1 cellular context compared by ENCODE assay signal in the genomic region with DNA sequence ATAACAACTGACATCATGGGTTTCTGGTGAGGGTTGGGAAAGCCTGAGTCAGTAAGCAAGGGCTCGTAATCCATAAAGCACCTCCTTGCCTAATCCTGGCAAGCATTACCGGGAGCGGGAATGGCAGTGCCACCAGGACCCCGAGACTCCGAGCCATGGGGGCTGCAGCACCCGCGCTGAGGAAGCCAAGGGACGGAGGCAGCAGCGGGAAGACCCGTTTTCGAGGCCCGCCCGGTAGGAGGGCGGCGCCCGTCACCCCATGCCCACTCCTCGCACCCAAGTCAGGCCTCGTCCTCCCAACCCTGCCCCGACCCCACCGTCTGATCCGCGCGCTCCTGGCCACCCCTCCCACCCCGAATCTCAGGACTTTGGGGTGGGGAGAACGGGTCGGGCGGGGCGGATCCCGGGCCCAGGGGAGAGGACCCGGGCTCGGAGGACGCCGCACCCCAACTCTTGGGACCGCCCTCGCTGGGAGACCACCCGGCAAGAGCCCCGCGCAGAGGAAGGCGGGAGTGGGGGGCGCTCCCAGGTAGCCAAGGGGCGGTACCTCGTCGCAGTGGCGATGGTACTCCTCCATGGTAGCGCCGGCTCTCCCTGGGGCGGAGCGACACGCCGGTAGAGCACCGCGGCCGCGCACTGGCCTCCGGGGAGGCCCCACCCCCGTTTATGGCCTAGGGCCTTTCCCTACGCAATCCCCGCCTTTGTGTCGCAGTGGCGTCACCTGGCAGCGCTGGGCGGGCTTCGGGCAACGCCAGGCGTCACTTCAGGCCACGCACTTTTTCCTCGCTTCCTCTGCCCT.
A peak's percentile ranks its signal among the peaks of the same experiment; 100 is the strongest.
TF ChIP-seq lines count a peak whose summit lies in the region.

A gene with protein sequence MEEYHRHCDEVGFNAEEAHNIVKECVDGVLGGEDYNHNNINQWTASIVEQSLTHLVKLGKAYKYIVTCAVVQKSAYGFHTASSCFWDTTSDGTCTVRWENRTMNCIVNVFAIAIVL (minus strand): TSS at position 638 of the 799 bp plus-strand sequence. CDS start 61 bp downstream, at position 577.

TF ChIP-seq in HepG2, 621 proteins besides CTCF, POLR2A, EP300 and RAD21 (continued from another document and continues in another):
- TF ChIP-seq, protein P1, sequence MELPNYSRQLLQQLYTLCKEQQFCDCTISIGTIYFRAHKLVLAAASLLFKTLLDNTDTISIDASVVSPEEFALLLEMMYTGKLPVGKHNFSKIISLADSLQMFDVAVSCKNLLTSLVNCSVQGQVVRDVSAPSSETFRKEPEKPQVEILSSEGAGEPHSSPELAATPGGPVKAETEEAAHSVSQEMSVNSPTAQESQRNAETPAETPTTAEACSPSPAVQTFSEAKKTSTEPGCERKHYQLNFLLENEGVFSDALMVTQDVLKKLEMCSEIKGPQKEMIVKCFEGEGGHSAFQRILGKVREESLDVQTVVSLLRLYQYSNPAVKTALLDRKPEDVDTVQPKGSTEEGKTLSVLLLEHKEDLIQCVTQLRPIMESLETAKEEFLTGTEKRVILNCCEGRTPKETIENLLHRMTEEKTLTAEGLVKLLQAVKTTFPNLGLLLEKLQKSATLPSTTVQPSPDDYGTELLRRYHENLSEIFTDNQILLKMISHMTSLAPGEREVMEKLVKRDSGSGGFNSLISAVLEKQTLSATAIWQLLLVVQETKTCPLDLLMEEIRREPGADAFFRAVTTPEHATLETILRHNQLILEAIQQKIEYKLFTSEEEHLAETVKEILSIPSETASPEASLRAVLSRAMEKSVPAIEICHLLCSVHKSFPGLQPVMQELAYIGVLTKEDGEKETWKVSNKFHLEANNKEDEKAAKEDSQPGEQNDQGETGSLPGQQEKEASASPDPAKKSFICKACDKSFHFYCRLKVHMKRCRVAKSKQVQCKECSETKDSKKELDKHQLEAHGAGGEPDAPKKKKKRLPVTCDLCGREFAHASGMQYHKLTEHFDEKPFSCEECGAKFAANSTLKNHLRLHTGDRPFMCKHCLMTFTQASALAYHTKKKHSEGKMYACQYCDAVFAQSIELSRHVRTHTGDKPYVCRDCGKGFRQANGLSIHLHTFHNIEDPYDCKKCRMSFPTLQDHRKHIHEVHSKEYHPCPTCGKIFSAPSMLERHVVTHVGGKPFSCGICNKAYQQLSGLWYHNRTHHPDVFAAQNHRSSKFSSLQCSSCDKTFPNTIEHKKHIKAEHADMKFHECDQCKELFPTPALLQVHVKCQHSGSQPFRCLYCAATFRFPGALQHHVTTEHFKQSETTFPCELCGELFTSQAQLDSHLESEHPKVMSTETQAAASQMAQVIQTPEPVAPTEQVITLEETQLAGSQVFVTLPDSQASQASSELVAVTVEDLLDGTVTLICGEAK (IDR thresholded peaks at IDR 0.05), result no peak
- TF ChIP-seq, protein P1 (CRISPR knock-in tag; IDR thresholded peaks at IDR 0.05), result no peak; the same call in 1 of the 2 replicates
- no peak for TF ChIP-seq REL (CRISPR knock-in tag; conservative IDR thresholded peaks at IDR 0.05)
- no peak for TF ChIP-seq ZNF138 (CRISPR knock-in tag; IDR thresholded peaks at IDR 0.05; ENCODE audit: low read depth)
- TF ChIP-seq ZNF513 (CRISPR knock-in tag; conservative IDR thresholded peaks at IDR 0.05), result no peak
- TF ChIP-seq, protein P2, sequence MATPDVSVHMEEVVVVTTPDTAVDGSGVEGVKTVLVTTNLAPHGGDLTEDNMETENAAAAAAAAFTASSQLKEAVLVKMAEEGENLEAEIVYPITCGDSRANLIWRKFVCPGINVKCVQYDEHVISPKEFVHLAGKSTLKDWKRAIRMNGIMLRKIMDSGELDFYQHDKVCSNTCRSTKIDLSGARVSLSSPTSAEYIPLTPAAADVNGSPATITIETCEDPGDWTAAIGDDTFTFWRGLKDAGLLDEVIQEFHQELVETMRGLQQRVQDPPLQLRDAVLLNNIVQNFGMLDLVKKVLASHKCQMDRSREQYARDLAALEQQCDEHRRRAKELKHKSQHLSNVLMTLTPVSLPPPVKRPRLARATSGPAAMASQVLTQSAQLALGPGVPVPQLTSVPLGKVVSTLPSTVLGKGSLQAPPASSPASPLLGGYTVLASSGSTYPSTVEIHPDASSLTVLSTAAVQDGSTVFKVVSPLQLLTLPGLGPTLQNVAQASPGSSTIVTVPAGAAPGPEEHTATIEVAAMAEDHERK (CRISPR knock-in tag; IDR thresholded peaks at IDR 0.05; ENCODE audit: low read depth), result 0 out of 2 replicates have a peak, but pooled peaks have one; percentile 51
- no peak for TF ChIP-seq IKZF1 (IDR thresholded peaks at IDR 0.05)
- TF ChIP-seq IRF2 (CRISPR knock-in tag; IDR thresholded peaks at IDR 0.05), result peak; percentile 28; the same call in 1 of the 2 replicates
- TF ChIP-seq HNRNPLL (IDR thresholded peaks at IDR 0.05; ENCODE audit: low read depth, low read length, poor library complexity, severe bottlenecking), result peak; percentile 97
- TF ChIP-seq, protein P3, sequence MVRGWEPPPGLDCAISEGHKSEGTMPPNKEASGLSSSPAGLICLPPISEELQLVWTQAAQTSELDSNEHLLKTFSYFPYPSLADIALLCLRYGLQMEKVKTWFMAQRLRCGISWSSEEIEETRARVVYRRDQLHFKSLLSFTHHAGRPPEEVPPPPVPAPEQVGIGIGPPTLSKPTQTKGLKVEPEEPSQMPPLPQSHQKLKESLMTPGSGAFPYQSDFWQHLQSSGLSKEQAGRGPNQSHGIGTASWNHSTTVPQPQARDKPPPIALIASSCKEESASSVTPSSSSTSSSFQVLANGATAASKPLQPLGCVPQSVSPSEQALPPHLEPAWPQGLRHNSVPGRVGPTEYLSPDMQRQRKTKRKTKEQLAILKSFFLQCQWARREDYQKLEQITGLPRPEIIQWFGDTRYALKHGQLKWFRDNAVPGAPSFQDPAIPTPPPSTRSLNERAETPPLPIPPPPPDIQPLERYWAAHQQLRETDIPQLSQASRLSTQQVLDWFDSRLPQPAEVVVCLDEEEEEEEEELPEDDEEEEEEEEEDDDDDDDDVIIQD (CRISPR knock-in tag; IDR thresholded peaks at IDR 0.05; ENCODE audit: low read depth), result no peak
- 0 out of 2 replicates have a peak, but pooled peaks have one; percentile 35 for TF ChIP-seq ZNF547 (CRISPR knock-in tag; IDR thresholded peaks at IDR 0.05)
- no peak for TF ChIP-seq SRY (CRISPR knock-in tag; IDR thresholded peaks at IDR 0.05)
- no peak; the same call in 1 of the 2 replicates for TF ChIP-seq ZNF598 (CRISPR knock-in tag; IDR thresholded peaks at IDR 0.05; ENCODE audit: borderline replicate concordance)
- TF ChIP-seq, protein P4, sequence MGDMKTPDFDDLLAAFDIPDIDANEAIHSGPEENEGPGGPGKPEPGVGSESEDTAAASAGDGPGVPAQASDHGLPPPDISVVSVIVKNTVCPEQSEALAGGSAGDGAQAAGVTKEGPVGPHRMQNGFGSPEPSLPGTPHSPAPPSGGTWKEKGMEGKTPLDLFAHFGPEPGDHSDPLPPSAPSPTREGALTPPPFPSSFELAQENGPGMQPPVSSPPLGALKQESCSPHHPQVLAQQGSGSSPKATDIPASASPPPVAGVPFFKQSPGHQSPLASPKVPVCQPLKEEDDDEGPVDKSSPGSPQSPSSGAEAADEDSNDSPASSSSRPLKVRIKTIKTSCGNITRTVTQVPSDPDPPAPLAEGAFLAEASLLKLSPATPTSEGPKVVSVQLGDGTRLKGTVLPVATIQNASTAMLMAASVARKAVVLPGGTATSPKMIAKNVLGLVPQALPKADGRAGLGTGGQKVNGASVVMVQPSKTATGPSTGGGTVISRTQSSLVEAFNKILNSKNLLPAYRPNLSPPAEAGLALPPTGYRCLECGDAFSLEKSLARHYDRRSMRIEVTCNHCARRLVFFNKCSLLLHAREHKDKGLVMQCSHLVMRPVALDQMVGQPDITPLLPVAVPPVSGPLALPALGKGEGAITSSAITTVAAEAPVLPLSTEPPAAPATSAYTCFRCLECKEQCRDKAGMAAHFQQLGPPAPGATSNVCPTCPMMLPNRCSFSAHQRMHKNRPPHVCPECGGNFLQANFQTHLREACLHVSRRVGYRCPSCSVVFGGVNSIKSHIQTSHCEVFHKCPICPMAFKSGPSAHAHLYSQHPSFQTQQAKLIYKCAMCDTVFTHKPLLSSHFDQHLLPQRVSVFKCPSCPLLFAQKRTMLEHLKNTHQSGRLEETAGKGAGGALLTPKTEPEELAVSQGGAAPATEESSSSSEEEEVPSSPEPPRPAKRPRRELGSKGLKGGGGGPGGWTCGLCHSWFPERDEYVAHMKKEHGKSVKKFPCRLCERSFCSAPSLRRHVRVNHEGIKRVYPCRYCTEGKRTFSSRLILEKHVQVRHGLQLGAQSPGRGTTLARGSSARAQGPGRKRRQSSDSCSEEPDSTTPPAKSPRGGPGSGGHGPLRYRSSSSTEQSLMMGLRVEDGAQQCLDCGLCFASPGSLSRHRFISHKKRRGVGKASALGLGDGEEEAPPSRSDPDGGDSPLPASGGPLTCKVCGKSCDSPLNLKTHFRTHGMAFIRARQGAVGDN (CRISPR knock-in tag; IDR thresholded peaks at IDR 0.05), result peak; percentile 85
- peak; percentile 22; the same call in 1 of the 2 replicates for TF ChIP-seq THAP9 (CRISPR knock-in tag; IDR thresholded peaks at IDR 0.05; ENCODE audit: borderline replicate concordance)
- TF ChIP-seq GATAD1 (CRISPR knock-in tag; IDR thresholded peaks at IDR 0.05), result 0 out of 2 replicates have a peak, but pooled peaks have one; percentile 41
- peak; percentile 57 for TF ChIP-seq SALL1 (CRISPR knock-in tag; IDR thresholded peaks at IDR 0.05)
- TF ChIP-seq, protein P5, sequence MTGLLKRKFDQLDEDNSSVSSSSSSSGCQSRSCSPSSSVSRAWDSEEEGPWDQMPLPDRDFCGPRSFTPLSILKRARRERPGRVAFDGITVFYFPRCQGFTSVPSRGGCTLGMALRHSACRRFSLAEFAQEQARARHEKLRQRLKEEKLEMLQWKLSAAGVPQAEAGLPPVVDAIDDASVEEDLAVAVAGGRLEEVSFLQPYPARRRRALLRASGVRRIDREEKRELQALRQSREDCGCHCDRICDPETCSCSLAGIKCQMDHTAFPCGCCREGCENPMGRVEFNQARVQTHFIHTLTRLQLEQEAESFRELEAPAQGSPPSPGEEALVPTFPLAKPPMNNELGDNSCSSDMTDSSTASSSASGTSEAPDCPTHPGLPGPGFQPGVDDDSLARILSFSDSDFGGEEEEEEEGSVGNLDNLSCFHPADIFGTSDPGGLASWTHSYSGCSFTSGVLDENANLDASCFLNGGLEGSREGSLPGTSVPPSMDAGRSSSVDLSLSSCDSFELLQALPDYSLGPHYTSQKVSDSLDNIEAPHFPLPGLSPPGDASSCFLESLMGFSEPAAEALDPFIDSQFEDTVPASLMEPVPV (CRISPR knock-in tag; IDR thresholded peaks at IDR 0.05), result no peak; the same call in 1 of the 2 replicates
- 0 out of 2 replicates have a peak, but pooled peaks have one; percentile 27 for TF ChIP-seq KAT8 (CRISPR knock-in tag; IDR thresholded peaks at IDR 0.05)
- 0 out of 2 replicates have a peak, but pooled peaks have one; percentile 36 for TF ChIP-seq RBFOX2 (IDR thresholded peaks at IDR 0.05; ENCODE audit: low read depth, low read length)
- TF ChIP-seq SP1 (IDR thresholded peaks at IDR 0.05), result no peak
- TF ChIP-seq SP1 (CRISPR knock-in tag; IDR thresholded peaks at IDR 0.05), result peak; percentile 56; the same call in 1 of the 2 replicates
- no peak for TF ChIP-seq ZNF251 (CRISPR knock-in tag; IDR thresholded peaks at IDR 0.05)
